Comparison of ENCODE assay signal across 20 cellular contexts in genomic region chr7:102840404-102840803, GRCh38.
"Had no signal": no experiment of that assay in that cellular context is flagged by ENCODE, and none has a peak within 500 bp of the region (broad histone marks: within the 10 kb centered on the region; RNA-seq: fewer than 3 reads in every experiment).

No MANE protein-coding gene starts in this region.

- ATAC-seq: activated CD8-positive, alpha-beta T cell treated with anti-CD3 and anti-CD28 coated beads for 36 hours; activated T-cell treated with anti-CD3 and anti-CD28 coated beads, Interleukin-2, amount 50 U/mL, for 72 hours; Right ventricle myocardium inferior had no signal

- H3K4me2 ChIP-seq: PC-9 had no signal

- H3K36me3 ChIP-seq: WERI-Rb-1 had no signal

- H3K27ac ChIP-seq: PC-9, WERI-Rb-1 had no signal

- DNase-seq: activated CD4-positive, alpha-beta T cell treated with anti-CD3 and anti-CD28 coated beads for 4 hours; activated CD8-positive, alpha-beta memory T cell treated with anti-CD3 and anti-CD28 coated beads, Interleukin-2, amount 50 U/mL, for 4 hours; activated CD8-positive, alpha-beta T cell treated with anti-CD3 and anti-CD28 coated beads for 36 hours; activated gamma-delta T cell treated with Interleukin-2 at 50 U/mL for 16 hours; activated naive CD4-positive, alpha-beta T cell treated with anti-CD3 and anti-CD28 coated beads, Interleukin-2, amount 10 ng/mL, durations not matched to agents 7 days and 5 days; activated naive CD8-positive, alpha-beta T cell treated with anti-CD3 and anti-CD28 coated beads for 36 hours; activated T-cell treated with anti-CD3 and anti-CD28 coated beads, Interleukin-2, amount 50 U/mL, for 72 hours; cerebellar nuclear complex; KBM-7; NCI-H1092; NCI-H1436; NCI-H1694 treated with DMSO at 0.1 percent for 48 hours; NCI-H2029 treated with DMSO at 0.1 percent for 48 hours; NCI-H510A treated with DMSO at 0.1 percent for 48 hours; PC-9; T-helper 2 cell; T1000; WERI-Rb-1 had no signal

- H3K4me1 Mint-ChIP-seq: activated naive CD4-positive, alpha-beta T cell treated with anti-CD3 and anti-CD28 coated beads, Interleukin-2, amount 10 ng/mL, durations not matched to agents 7 days and 5 days; activated naive CD8-positive, alpha-beta T cell treated with anti-CD3 and anti-CD28 coated beads for 36 hours had no signal

- H2AFZ ChIP-seq: PC-9 had no signal

- H3K36me3 Mint-ChIP-seq: activated naive CD4-positive, alpha-beta T cell treated with anti-CD3 and anti-CD28 coated beads, Interleukin-2, amount 10 ng/mL, durations not matched to agents 7 days and 5 days had no signal

- H3K4me3 ChIP-seq: PC-9 had no signal

- H3K9me3 Mint-ChIP-seq: activated CD8-positive, alpha-beta T cell treated with anti-CD3 and anti-CD28 coated beads for 36 hours; activated naive CD4-positive, alpha-beta T cell treated with anti-CD3 and anti-CD28 coated beads, Interleukin-2, amount 10 ng/mL, durations not matched to agents 7 days and 5 days; activated naive CD8-positive, alpha-beta T cell treated with anti-CD3 and anti-CD28 coated beads for 36 hours; activated T-cell treated with anti-CD3 and anti-CD28 coated beads, Interleukin-2, amount 50 U/mL, for 72 hours; activated T-helper 2 cell treated with anti-CD3 and anti-CD28 coated beads, Interferon-gamma antibody, Interleukin-2, Interleukin-4, amounts not matched to agents 10 μg/mL and 5 μg/mL and 100 μg/mL, durations not matched to agents 14 hours and 24 hours and 36 hours had no signal

- H3K27me3 Mint-ChIP-seq: activated CD8-positive, alpha-beta T cell treated with anti-CD3 and anti-CD28 coated beads for 36 hours; activated naive CD8-positive, alpha-beta T cell treated with anti-CD3 and anti-CD28 coated beads for 36 hours had no signal

- H3K4me3 Mint-ChIP-seq: activated CD8-positive, alpha-beta T cell treated with anti-CD3 and anti-CD28 coated beads for 36 hours; activated naive CD4-positive, alpha-beta T cell treated with anti-CD3 and anti-CD28 coated beads, Interleukin-2, amount 10 ng/mL, durations not matched to agents 7 days and 5 days; activated naive CD8-positive, alpha-beta T cell treated with anti-CD3 and anti-CD28 coated beads for 36 hours; activated T-cell treated with anti-CD3 and anti-CD28 coated beads, Interleukin-2, amount 50 U/mL, for 72 hours had no signal

- H3K27ac Mint-ChIP-seq: activated CD8-positive, alpha-beta T cell treated with anti-CD3 and anti-CD28 coated beads for 36 hours; activated naive CD4-positive, alpha-beta T cell treated with anti-CD3 and anti-CD28 coated beads, Interleukin-2, amount 10 ng/mL, durations not matched to agents 7 days and 5 days; activated naive CD8-positive, alpha-beta T cell treated with anti-CD3 and anti-CD28 coated beads for 36 hours; activated T-cell treated with anti-CD3 and anti-CD28 coated beads, Interleukin-2, amount 50 U/mL, for 72 hours; activated T-helper 2 cell treated with anti-CD3 and anti-CD28 coated beads, Interferon-gamma antibody, Interleukin-2, Interleukin-4, amounts not matched to agents 10 μg/mL and 5 μg/mL and 100 μg/mL, durations not matched to agents 14 hours and 24 hours and 36 hours had no signal
